Comparison of ENCODE assay signal across 21 cellular contexts in the genomic region with DNA sequence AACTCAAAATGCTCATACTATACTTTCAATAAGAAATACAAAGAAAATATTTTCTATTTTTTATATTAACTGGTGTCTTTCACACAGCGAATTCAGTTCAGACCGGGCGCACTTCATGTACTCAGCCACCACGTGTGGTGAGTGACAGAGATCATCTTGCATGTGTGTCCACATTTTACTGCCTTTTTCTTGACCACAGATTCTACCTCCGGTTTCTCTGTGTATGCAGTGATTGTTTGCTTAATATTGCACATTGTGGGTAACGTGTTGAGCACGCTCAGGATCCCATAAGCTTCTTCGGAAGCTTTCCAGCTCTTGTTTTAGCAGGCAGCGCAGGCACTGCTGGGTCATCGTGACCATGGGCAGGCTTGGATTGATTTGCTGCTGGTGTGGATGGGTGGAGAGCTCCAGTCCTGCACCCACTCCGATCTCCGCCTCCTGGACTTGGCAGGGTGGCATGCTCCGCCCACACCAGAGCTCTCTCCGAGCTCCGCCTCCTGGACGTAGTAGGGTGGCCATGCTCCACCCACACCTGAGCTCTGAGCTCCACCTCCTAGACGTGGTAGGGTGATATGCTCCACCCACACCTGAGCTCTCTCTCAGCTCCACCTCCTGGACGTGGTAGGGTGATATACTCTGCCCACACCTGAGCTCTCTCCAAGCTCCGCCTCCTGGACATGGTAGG.
DNase-seq lines count a peak whose midpoint lies in the region; ATAC-seq lines count a peak whose summit lies in the region.
"Had no signal": no experiment of that assay in that cellular context is flagged by ENCODE, and none has a peak within 500 bp of the region (broad histone marks: within the 10 kb centered on the region; RNA-seq: fewer than 3 reads in every experiment).

No MANE protein-coding gene starts in this region.

- no peak overlapping the region for H3K27ac Mint-ChIP-seq in activated CD4-positive, alpha-beta T cell treated with anti-CD3 and anti-CD28 coated beads, Interleukin-2, amount 10 ng/mL, durations not matched to agents 24 days and 14 days
- H3K27ac Mint-ChIP-seq in T-helper 17 cell, result peak overlapping the region; percentile 43
- H3K27ac Mint-ChIP-seq: HFFc6 had no signal

- no peak overlapping the region for H3K27ac ChIP-seq in neuronal stem cell (replicated peaks; ENCODE audit: low read length)
- H3K27ac ChIP-seq: BLaER1 treated with 17β-estradiol and CSF1 and Interleukin-3, amounts not matched to agents 10 nM and 100 nM had no signal

- no peaks in the 10 kb centered on the region for H3K4me1 ChIP-seq in neuronal stem cell (ENCODE audit: control insufficient read depth in 2 of 2, insufficient read depth in 1 of 2, low read depth in 1 of 2, low read length in 2 of 2)

- DNase-seq in activated CD4-positive, alpha-beta T cell treated with anti-CD3 and anti-CD28 coated beads, Interleukin-2, amount 10 ng/mL, durations not matched to agents 24 days and 14 days, result peak; percentile 45
- no peak for DNase-seq in activated CD4-positive, alpha-beta T cell treated with anti-CD3 and anti-CD28 coated beads for 48 hours
- DNase-seq in HT-29 (ENCODE audit: low spot score) (peak; percentile 99), T-helper 17 cell (no peak), neuronal stem cell (ENCODE audit: low spot score) (no peak), occipital lobe (lab: John Stamatoyannopoulos, UW) (no peak)
- no peak for DNase-seq in stimulated activated CD4-positive, alpha-beta T cell treated with anti-CD3 and anti-CD28 coated beads, Interleukin-4, amount 100 ng/mL, for 4 hours
- DNase-seq: CD8-positive, alpha-beta memory T cell; GF-D8; HFFc6; Karpas-422; MG63; NCI-H1092; NCI-H1694; NCI-H2081 treated with DMSO at 0.1 percent for 48 hours; NCI-H748 treated with DMSO at 0.1 percent for 48 hours; SHP77; T-helper 1 cell had no signal

- no CpG with 5 or more reads among the region's 19 CpGs for WGBS in neuronal stem cell (ENCODE audit: extremely low coverage in 2 of 2, insufficient read length in 2 of 2, insufficient replicate concordance in 1 of 2), 2 donors

- H3K9ac ChIP-seq in neuronal stem cell (ENCODE audit: low read depth, low read length, poor library complexity), result peak overlapping the region; percentile 21
- H3K9ac ChIP-seq: BLaER1 treated with 17β-estradiol and CSF1 and Interleukin-3, amounts not matched to agents 10 nM and 100 nM had no signal

- H2BK15ac ChIP-seq in neuronal stem cell (ENCODE audit: low read length), result no peak overlapping the region

- H3K23ac ChIP-seq in neuronal stem cell (ENCODE audit: low read depth, low read length, poor library complexity), result peak overlapping the region; percentile 65

- peaks cover 5% of the 10 kb centered on the region for H3K36me3 Mint-ChIP-seq in activated CD4-positive, alpha-beta T cell treated with anti-CD3 and anti-CD28 coated beads, Interleukin-2, amount 10 ng/mL, durations not matched to agents 24 days and 14 days (ENCODE audit: low read depth)
- H3K36me3 Mint-ChIP-seq in T-helper 17 cell (ENCODE audit: low read depth), result no peaks in the 10 kb centered on the region

- no peak overlapping the region for H3K18ac ChIP-seq in neuronal stem cell (ENCODE audit: low read length)

- peak overlapping the region; percentile 90 for H2BK5ac ChIP-seq in neuronal stem cell (ENCODE audit: low read length)

- ATAC-seq in T-helper 17 cell (no peak), GM19452 (IDR thresholded peaks at IDR 0.05; ENCODE audit: unreplicated experiment) (no peak)
- ATAC-seq: GM12878 had no signal

- H3K4me3 Mint-ChIP-seq in activated CD4-positive, alpha-beta T cell treated with anti-CD3 and anti-CD28 coated beads, Interleukin-2, amount 10 ng/mL, durations not matched to agents 24 days and 14 days, result no peak overlapping the region
- H3K4me3 Mint-ChIP-seq in T-helper 17 cell, result no peak overlapping the region
- H3K4me3 Mint-ChIP-seq: HFFc6 had no signal

- H3K4ac ChIP-seq in neuronal stem cell (ENCODE audit: low read length), result no peak overlapping the region

- no peaks in the 10 kb centered on the region for H3K9me3 Mint-ChIP-seq in activated CD4-positive, alpha-beta T cell treated with anti-CD3 and anti-CD28 coated beads, Interleukin-2, amount 10 ng/mL, durations not matched to agents 24 days and 14 days
- H3K9me3 Mint-ChIP-seq: HFFc6 had no signal

- peaks cover 7 to 51% of the 10 kb centered on the region in 2 donors for H3K36me3 ChIP-seq in neuronal stem cell (replicated peaks in 1 of 2; ENCODE audit: control insufficient read depth in 2 of 2, insufficient read depth in 2 of 2, low read length in 2 of 2)

- H3K4me1 Mint-ChIP-seq in activated CD4-positive, alpha-beta T cell treated with anti-CD3 and anti-CD28 coated beads, Interleukin-2, amount 10 ng/mL, durations not matched to agents 24 days and 14 days, result peaks cover 17% of the 10 kb centered on the region
- peaks cover 29% of the 10 kb centered on the region for H3K4me1 Mint-ChIP-seq in T-helper 17 cell

- no peak overlapping the region for H4K8ac ChIP-seq in neuronal stem cell (ENCODE audit: low read depth, low read length)

- H3K9me3 ChIP-seq in T-helper 17 cell (ENCODE audit: control insufficient read depth, low read length, poor library complexity, severe bottlenecking), result no peaks in the 10 kb centered on the region
- H3K9me3 ChIP-seq in neuronal stem cell (replicated peaks in 1 of 2; ENCODE audit: control insufficient read depth in 2 of 2, insufficient read depth in 1 of 2, low read depth in 1 of 2, low read length in 2 of 2), result peaks cover 4 to 15% of the 10 kb centered on the region in 2 donors
- H3K9me3 ChIP-seq: BLaER1 treated with 17β-estradiol and CSF1 and Interleukin-3, amounts not matched to agents 10 nM and 100 nM had no signal

- no peaks in the 10 kb centered on the region for H3K27me3 ChIP-seq in neuronal stem cell (ENCODE audit: control insufficient read depth in 3 of 3, insufficient read depth in 3 of 3, low read depth in 1 of 3, low read length in 3 of 3)
- H3K27me3 ChIP-seq: BLaER1 treated with 17β-estradiol and CSF1 and Interleukin-3, amounts not matched to agents 10 nM and 100 nM; MG63 had no signal

- H2AFZ ChIP-seq in neuronal stem cell (ENCODE audit: low read length), result no peak overlapping the region

- no peak overlapping the region for H2BK120ac ChIP-seq in neuronal stem cell (ENCODE audit: low read depth, low read length)

- no peak overlapping the region for H3K14ac ChIP-seq in neuronal stem cell (ENCODE audit: low read length)

- peaks cover 3% of the 10 kb centered on the region for H3K79me1 ChIP-seq in neuronal stem cell (ENCODE audit: low read depth, low read length)

- no peak overlapping the region for H2AK5ac ChIP-seq in neuronal stem cell (ENCODE audit: low read depth, low read length)

- H3K4me2 ChIP-seq in neuronal stem cell (ENCODE audit: insufficient read depth, low read length, poor library complexity, severe bottlenecking), result no peak overlapping the region

- H3K4me3 ChIP-seq in neuronal stem cell (ENCODE audit: low read length in 2 of 2), result no peak overlapping the region
- H3K4me3 ChIP-seq: BLaER1 treated with 17β-estradiol and CSF1 and Interleukin-3, amounts not matched to agents 10 nM and 100 nM; GM12878; MG63 had no signal

- intact Hi-C loops in activated CD4-positive, alpha-beta T cell treated with anti-CD3 and anti-CD28 coated beads, Interleukin-2, amount 10 ng/mL, durations not matched to agents 24 days and 14 days (cut with micrococcal nuclease), result no loop called here

- no peak overlapping the region for H2BK12ac ChIP-seq in neuronal stem cell (ENCODE audit: low read length)

- H4K91ac ChIP-seq in neuronal stem cell (ENCODE audit: low read depth, low read length, poor library complexity), result no peak overlapping the region

- peaks cover 14% of the 10 kb centered on the region for H3K27me3 Mint-ChIP-seq in activated CD4-positive, alpha-beta T cell treated with anti-CD3 and anti-CD28 coated beads, Interleukin-2, amount 10 ng/mL, durations not matched to agents 24 days and 14 days
- no peaks in the 10 kb centered on the region for H3K27me3 Mint-ChIP-seq in T-helper 17 cell

Comparison
In these comparisons a context has a peak if more than half of its experiments do, and no peak if none do; other contexts are left out.
1. DNase-seq: peak in activated CD4-positive, alpha-beta T cell treated with anti-CD3 and anti-CD28 coated beads, Interleukin-2, amount 10 ng/mL, durations not matched to agents 24 days and 14 days (single experiment) and HT-29 (single experiment); none in activated CD4-positive, alpha-beta T cell treated with anti-CD3 and anti-CD28 coated beads for 48 hours (single experiment), T-helper 17 cell (0 of 3), neuronal stem cell (single experiment), occipital lobe (single experiment) and stimulated activated CD4-positive, alpha-beta T cell treated with anti-CD3 and anti-CD28 coated beads, Interleukin-4, amount 100 ng/mL, for 4 hours (0 of 2).